ENCODE assay signal across 8 cellular contexts in genomic region chr7:101099969-101100781, GRCh38. TPM values are rescaled to one million over a fixed set of nuclear protein-coding genes. Genes with fewer than 3 reads are reported as not detected.
A peak's percentile ranks its signal among the peaks of the same experiment; 100 is the strongest.
DNase-seq lines count a peak whose midpoint lies in the region; ATAC-seq and TF ChIP-seq lines count a peak whose summit lies in the region.

No MANE protein-coding gene starts in this region.

- ATAC-seq in esophagus mucosa: peak; percentile 93
- peak; percentile 71 for ATAC-seq in mucosa of descending colon
- ATAC-seq in GM18873 (IDR thresholded peaks at IDR 0.05; ENCODE audit: low FRiP score, unreplicated experiment): no peak
- ATAC-seq in HG03095 (IDR thresholded peaks at IDR 0.05; ENCODE audit: unreplicated experiment): no peak

- H3K36me3 ChIP-seq in mucosa of descending colon (ENCODE audit: low read depth): no peaks in the 10 kb centered on the region

- H3K4me1 ChIP-seq in mucosa of descending colon (ENCODE audit: low read depth): no peaks in the 10 kb centered on the region

- no peak for TF ChIP-seq CTCF in mucosa of descending colon (IDR thresholded peaks at IDR 0.05)

- intact Hi-C loops in mucosa of descending colon (cut with DNase I, micrococcal nuclease): no loop called here

- H3K4me3 ChIP-seq in mucosa of descending colon: no peak overlapping the region

- DNase-seq in GF-D8 (lab: John Stamatoyannopoulos, UW): peak; percentile 44
- DNase-seq in NCI-H2227 (lab: John Stamatoyannopoulos, UW; ENCODE audit: unreplicated experiment): peak; percentile 85
- DNase-seq in activated CD8-positive, alpha-beta memory T cell treated with anti-CD3 and anti-CD28 coated beads for 4 hours (ENCODE audit: low read depth in 2 of 2): peak; percentile 39 to 57
- DNase-seq in mucosa of descending colon: peak; percentile 72 to 87 (median 78)
- DNase-seq in stimulated activated CD8-positive, alpha-beta memory T cell treated with anti-CD3 and anti-CD28 coated beads, Interleukin-7, amount 100 ng/mL, for 4 hours (ENCODE audit: low read depth in 2 of 2): peak; percentile 61 to 64

- H3K9me3 ChIP-seq in mucosa of descending colon: no peaks in the 10 kb centered on the region

RNA-seq across cellular contexts. Expression of gene TRIM56, which starts 14.9 kb away (rescaled TPM):
- total RNA-seq in esophagus mucosa (14.3 TPM), mucosa of descending colon (10 to 100 TPM; 47.9 to 55.3 (median 53.9) TPM)

RNA-seq across cellular contexts. Expression of gene SERPINE1, which starts 26.7 kb away (rescaled TPM):
- total RNA-seq in esophagus mucosa (5.3 TPM), mucosa of descending colon (1 to 10 TPM in 2 of 3 donors, under 1 TPM in 1; 0.55 to 2.9 (median 1.6) TPM)

RNA-seq across cellular contexts. Expression of gene AP1S1, which starts 54.1 kb away (rescaled TPM):
- total RNA-seq in esophagus mucosa (60.4 TPM), mucosa of descending colon (10 to 100 TPM; 32.3 to 83.6 (median 63.9) TPM)

Comparison
In these comparisons a context has a peak if more than half of its experiments do, and no peak if none do; other contexts are left out.
1. ATAC-seq: peak in esophagus mucosa (single experiment) and mucosa of descending colon (single experiment); none in GM18873 (single experiment) and HG03095 (single experiment).
2. Peak in every context shown above with its lines, with median percentiles within 50 percentile points of each other: DNase-seq.